Comparison of ENCODE assay signal across 8 cellular contexts in genomic region chr13:44191504-44192171, GRCh38.
DNase-seq lines count a peak whose midpoint lies in the region; ATAC-seq, FAIRE-seq and TF ChIP-seq lines count a peak whose summit lies in the region.

No MANE protein-coding gene starts in this region.

- no peak for FAIRE-seq in HTR-8/SVneo (lab: Jason Lieb, UNC)

- H3K4me1 ChIP-seq in adipocyte (ENCODE audit: control insufficient read depth, insufficient read depth, low read length) (peaks cover 9% of the 10 kb centered on the region), cardiac muscle cell (ENCODE audit: low read depth) (peaks cover 4% of the 10 kb centered on the region)

- no peaks in the 10 kb centered on the region for H3K9me3 ChIP-seq in adipocyte (ENCODE audit: control insufficient read depth, low read length)
- H3K9me3 ChIP-seq in cardiac muscle cell (ENCODE audit: low read depth): no peaks in the 10 kb centered on the region

- CTCF ChIA-PET in RWPE1 (lab: Yijun Ruan, JAX): interaction anchor here (0.6 to 0.8 kb wide), 5 partner anchors 14 to 40 kb away, joined by 3 to 4 read pairs (median 3); no protein-coding TSS in a partner anchor

- POLR2A ChIA-PET in RWPE1 (lab: Yijun Ruan, JAX; ENCODE audit: low non-redundant PET): no interaction called here

- ATAC-seq in GM19455 (IDR thresholded peaks at IDR 0.05; ENCODE audit: unreplicated experiment) (no peak), HG02763 (IDR thresholded peaks at IDR 0.05; ENCODE audit: unreplicated experiment) (no peak)

- H3K27ac ChIP-seq in RWPE1: no peak overlapping the region
- H3K27ac ChIP-seq in cardiac muscle cell: no peak overlapping the region

- H3K9ac ChIP-seq in adipocyte (ENCODE audit: low read length): peak overlapping the region; percentile 75

- H3K27me3 ChIP-seq in adipocyte (replicated peaks; ENCODE audit: control insufficient read depth, insufficient read depth, low read length) (no peaks in the 10 kb centered on the region), cardiac muscle cell (no peaks in the 10 kb centered on the region)

- DNase-seq in COLO668 (lab: John Stamatoyannopoulos, UW; ENCODE audit: unreplicated experiment): peak; percentile 44
- peak; percentile 13 for DNase-seq in HTR-8/SVneo (ENCODE audit: insufficient read length, low spot score)
- DNase-seq in RWPE1 (ENCODE audit: low spot score): peak; percentile 44
- DNase-seq in adipocyte (ENCODE audit: low read depth): peak; percentile 92
- peak; percentile 38 to 86 for DNase-seq in cardiac muscle cell (ENCODE audit: low read depth in 1 of 2, low spot score in 1 of 2)
- DNase-seq in pulmonary artery endothelial cell (ENCODE audit: low read depth, low spot score): peak; percentile 47

- TF ChIP-seq CTCF in RWPE1 (conservative IDR thresholded peaks at IDR 0.05; ENCODE audit: low read depth) (no peak; the same call in 1 of the 2 replicates), cardiac muscle cell (IDR thresholded peaks at IDR 0.05; ENCODE audit: low read depth, low read length) (peak; percentile 75)

- no peaks in the 10 kb centered on the region for H3K36me3 ChIP-seq in adipocyte (ENCODE audit: control insufficient read depth, insufficient read depth, low read length, severe bottlenecking)
- H3K36me3 ChIP-seq in cardiac muscle cell: no peaks in the 10 kb centered on the region

- H3K4me3 ChIP-seq in adipocyte (ENCODE audit: low read length) (peak overlapping the region; percentile 78), cardiac muscle cell (no peak overlapping the region)

Comparison
In these comparisons a context has a peak if more than half of its experiments do, and no peak if none do; other contexts are left out.
1. DNase-seq: peak in every context shown above with its lines; median percentile 92 in adipocyte; 62 in cardiac muscle cell; 47 in pulmonary artery endothelial cell; 44 in COLO668; 44 in RWPE1; 13 in HTR-8/SVneo.